Comparison of ENCODE assay signal across 10 cellular contexts in genomic region chr6:132764370-132764769, GRCh38. TPM values are rescaled to one million over a fixed set of nuclear protein-coding genes. Genes with fewer than 3 reads are reported as not detected.
DNase-seq lines count a peak whose midpoint lies in the region; ATAC-seq, FAIRE-seq and TF ChIP-seq lines count a peak whose summit lies in the region.
"Had no signal": no experiment of that assay in that cellular context is flagged by ENCODE, and none has a peak within 500 bp of the region (broad histone marks: within the 10 kb centered on the region; RNA-seq: fewer than 3 reads in every experiment).

No MANE protein-coding gene starts in this region.

- intact Hi-C loops in endothelial cell of umbilical vein (cut with micrococcal nuclease), result no loop called here

- no peaks in the 10 kb centered on the region for H3K4me1 ChIP-seq in endothelial cell of umbilical vein (ENCODE audit: control insufficient read depth, extremely low read depth, insufficient read depth, low read length)
- H3K4me1 ChIP-seq: Peyer's patch had no signal

- H3K4me3 ChIP-seq in endothelial cell of umbilical vein (replicated peaks in 1 of 3; ENCODE audit: insufficient read depth in 1 of 3, low read depth in 1 of 3, low read length in 3 of 3), result no peak overlapping the region
- H3K4me3 ChIP-seq: Peyer's patch had no signal

- H3K27me3 ChIP-seq in endothelial cell of umbilical vein (ENCODE audit: control insufficient read depth in 2 of 2, insufficient read depth in 2 of 2, low read length in 2 of 2), result peaks cover 0 to 3% of the 10 kb centered on the region in 2 experiments
- H3K27me3 ChIP-seq: Peyer's patch had no signal

- CTCF ChIA-PET in endothelial cell of umbilical vein (lab: Charles Lee), result interaction anchor here (1.1 to 3.7 kb wide), 2 partner anchors 34 to 94 kb away, joined by 3 to 19 read pairs; partner anchors contain the start of gene SLC18B1

- dilution Hi-C loops in endothelial cell of umbilical vein (cut with MboI; ENCODE audit: extremely low pct_ligation_motif_present, low sequenced_read_pairs), result no loop called here

- H3K9me1 ChIP-seq in endothelial cell of umbilical vein (replicated peaks; ENCODE audit: control insufficient read depth, extremely low read depth, insufficient read depth, low read length), result no peaks in the 10 kb centered on the region

- FAIRE-seq in endothelial cell of umbilical vein (lab: Jason Lieb, UNC), result no peak

- TF ChIP-seq POLR2A in endothelial cell of umbilical vein (IDR thresholded peaks at IDR 0.05; ENCODE audit: low read depth, low read length), result no peak

- H2AFZ ChIP-seq in endothelial cell of umbilical vein (ENCODE audit: low read depth, low read length), result no peak overlapping the region

- H3K27ac ChIP-seq in endothelial cell of umbilical vein (ENCODE audit: insufficient read depth, low read depth, low read length), result no peak overlapping the region

- H3K4me2 ChIP-seq in endothelial cell of umbilical vein (ENCODE audit: insufficient read depth, low read length), result no peak overlapping the region

- ATAC-seq in HG02759 (IDR thresholded peaks at IDR 0.05; ENCODE audit: unreplicated experiment), result no peak

- DNase-seq in Ammon's horn (ENCODE audit: low spot score), result peak; percentile 70
- peak; percentile 78 for DNase-seq in HS-5 (ENCODE audit: low read depth)
- peak; percentile 12 for DNase-seq in endothelial cell of umbilical vein (ENCODE audit: low read depth, low spot score)
- peak; percentile 58 for DNase-seq in mucosa of gallbladder (ENCODE audit: low spot score)
- no peak for DNase-seq in NCI-H146 (lab: John Stamatoyannopoulos, UW)
- no peak for DNase-seq in NCI-H1092 treated with DMSO at 0.1 percent for 48 hours (lab: John Stamatoyannopoulos, UW)
- no peak for DNase-seq in activated CD4-positive, alpha-beta T cell treated with anti-CD3 and anti-CD28 coated beads for 1 hour
- DNase-seq: Peyer's patch; stimulated activated naive CD4-positive, alpha-beta T cell had no signal

- no peak overlapping the region for H3K9ac ChIP-seq in endothelial cell of umbilical vein (replicated peaks; ENCODE audit: extremely low read depth, insufficient read depth, low read length)

- H3K36me3 ChIP-seq in endothelial cell of umbilical vein (ENCODE audit: control insufficient read depth in 2 of 2, extremely low read depth in 1 of 2, insufficient read depth in 2 of 2, low read length in 2 of 2), result no peaks in the 10 kb centered on the region
- H3K36me3 ChIP-seq: Peyer's patch had no signal

- no TSS peak for BruUV-seq in endothelial cell of umbilical vein (replicated peaks; lab: Mats Ljungman, UMichigan)

- no peak for TF ChIP-seq CTCF in endothelial cell of umbilical vein (IDR thresholded peaks at IDR 0.05; ENCODE audit: extremely low read depth in 1 of 2, insufficient read depth in 1 of 2, low read depth in 1 of 2, low read length in 2 of 2)

- H4K20me1 ChIP-seq in endothelial cell of umbilical vein (replicated peaks; ENCODE audit: control insufficient read depth, extremely low read depth, insufficient read depth, low read length), result no peaks in the 10 kb centered on the region

- POLR2A ChIA-PET in endothelial cell of umbilical vein (lab: Charles Lee), result no interaction called here

- H3K79me2 ChIP-seq in endothelial cell of umbilical vein (ENCODE audit: control insufficient read depth, insufficient read depth, low read length), result no peaks in the 10 kb centered on the region

- H3K9me3 ChIP-seq in endothelial cell of umbilical vein (replicated peaks; ENCODE audit: control insufficient read depth, insufficient read depth, low read length), result no peaks in the 10 kb centered on the region
- H3K9me3 ChIP-seq: Peyer's patch had no signal

TF ChIP-seq in endothelial cell of umbilical vein, 7 proteins besides CTCF, POLR2A, EP300 and RAD21:
- TF ChIP-seq JUN (IDR thresholded peaks at IDR 0.05; ENCODE audit: borderline replicate concordance, insufficient read depth, insufficient read length, low read depth) (no peak), FOS (IDR thresholded peaks at IDR 0.05; ENCODE audit: borderline replicate concordance, insufficient read depth, low read length) (no peak), EZH2 (IDR thresholded peaks at IDR 0.05; ENCODE audit: borderline replicate concordance, low read depth, low read length, severe bottlenecking) (no peak), MYC (IDR thresholded peaks at IDR 0.05; ENCODE audit: low read depth, low read length) (no peak), POLR2AphosphoS5 (IDR thresholded peaks at IDR 0.05; ENCODE audit: insufficient read depth, low read depth, low read length) (no peak), GATA2 (IDR thresholded peaks at IDR 0.05; ENCODE audit: insufficient read depth, insufficient read length, low read depth, low read length) (no peak), MAX (IDR thresholded peaks at IDR 0.05; ENCODE audit: insufficient read depth, insufficient read length) (no peak)

RNA-seq across cellular contexts. Expression of gene VNN2, which starts 6.7 kb away (rescaled TPM):
- not detected in 2 replicates for total RNA-seq in endothelial cell of umbilical vein
- polyA plus RNA-seq in endothelial cell of umbilical vein, result not detected in 2 replicates
- polyA plus RNA-seq in endothelial cell of umbilical vein (2011; cell fraction: cytosol; rRNA removed), result not detected in 2 replicates
- polyA plus RNA-seq in endothelial cell of umbilical vein (2011; cell fraction: nucleus; rRNA removed), result not detected in 2 replicates
- not detected in 2 replicates for polyA plus RNA-seq in endothelial cell of umbilical vein (2012)
- polyA minus RNA-seq in endothelial cell of umbilical vein, result not detected in 2 replicates
- not detected for polyA minus RNA-seq in endothelial cell of umbilical vein (2011; cell fraction: cytosol; rRNA and poly(A)+ RNA removed)
- polyA minus RNA-seq in endothelial cell of umbilical vein (2011; cell fraction: nucleus; rRNA and poly(A)+ RNA removed), result not detected in 2 replicates
- 3.4 TPM for total RNA-seq in mucosa of gallbladder

RNA-seq across cellular contexts. Expression of gene SLC18B1, which starts 34.1 kb away (rescaled TPM):
- total RNA-seq in endothelial cell of umbilical vein (8.4 and 8.5 TPM in 2 replicates), mucosa of gallbladder (13.3 TPM)
- polyA plus RNA-seq in endothelial cell of umbilical vein, result 6.7 and 9.2 TPM in 2 replicates
- 4.5 and 5.1 TPM in 2 replicates for polyA plus RNA-seq in endothelial cell of umbilical vein (2011; cell fraction: cytosol; rRNA removed)
- polyA plus RNA-seq in endothelial cell of umbilical vein (2011; cell fraction: nucleus; rRNA removed), result 12.9 and 16.1 TPM in 2 replicates
- polyA plus RNA-seq in endothelial cell of umbilical vein (2012), result 11.7 and 11.9 TPM in 2 replicates
- polyA minus RNA-seq in endothelial cell of umbilical vein, result 14.3 and 15.4 TPM in 2 replicates
- polyA minus RNA-seq in endothelial cell of umbilical vein (2011; cell fraction: cytosol; rRNA and poly(A)+ RNA removed), result 4.6 TPM
- polyA minus RNA-seq in endothelial cell of umbilical vein (2011; cell fraction: nucleus; rRNA and poly(A)+ RNA removed), result 5.8 TPM in 2 replicates

RNA-seq across cellular contexts. Expression of gene RPS12, which starts 50.0 kb away (rescaled TPM):
- total RNA-seq in endothelial cell of umbilical vein (1,044 and 1,088 TPM in 2 replicates), mucosa of gallbladder (638 TPM)
- 6,159 and 7,151 TPM in 2 replicates for polyA plus RNA-seq in endothelial cell of umbilical vein
- polyA plus RNA-seq in endothelial cell of umbilical vein (2011; cell fraction: cytosol; rRNA removed), result 5,529 and 5,871 TPM in 2 replicates
- 967 and 1,084 TPM in 2 replicates for polyA plus RNA-seq in endothelial cell of umbilical vein (2011; cell fraction: nucleus; rRNA removed)
- polyA plus RNA-seq in endothelial cell of umbilical vein (2012), result 2,556 and 2,756 TPM in 2 replicates
- 2,783 and 2,851 TPM in 2 replicates for polyA minus RNA-seq in endothelial cell of umbilical vein
- 798 TPM for polyA minus RNA-seq in endothelial cell of umbilical vein (2011; cell fraction: cytosol; rRNA and poly(A)+ RNA removed)
- polyA minus RNA-seq in endothelial cell of umbilical vein (2011; cell fraction: nucleus; rRNA and poly(A)+ RNA removed), result 153 and 193 TPM in 2 replicates

RNA-seq across cellular contexts. Expression of gene VNN1, which starts 50.5 kb away (rescaled TPM):
- total RNA-seq in endothelial cell of umbilical vein, result not detected in 2 replicates
- not detected in 2 replicates for polyA plus RNA-seq in endothelial cell of umbilical vein
- not detected in 2 replicates for polyA plus RNA-seq in endothelial cell of umbilical vein (2011; cell fraction: cytosol; rRNA removed)
- polyA plus RNA-seq in endothelial cell of umbilical vein (2011; cell fraction: nucleus; rRNA removed), result 0.05 TPM in 1 of 2 replicates, not detected in the other
- 0.12 and 0.33 TPM in 2 replicates for polyA plus RNA-seq in endothelial cell of umbilical vein (2012)
- not detected in 2 replicates for polyA minus RNA-seq in endothelial cell of umbilical vein
- polyA minus RNA-seq in endothelial cell of umbilical vein (2011; cell fraction: cytosol; rRNA and poly(A)+ RNA removed), result not detected
- polyA minus RNA-seq in endothelial cell of umbilical vein (2011; cell fraction: nucleus; rRNA and poly(A)+ RNA removed), result not detected in 2 replicates
- total RNA-seq in mucosa of gallbladder, result 62.1 TPM

Comparison
In these comparisons a context has a peak if more than half of its experiments do, and no peak if none do; other contexts are left out.
1. DNase-seq: peak in Ammon's horn (single experiment), HS-5 (single experiment), endothelial cell of umbilical vein (single experiment) and mucosa of gallbladder (single experiment); none in NCI-H146 (single experiment), NCI-H1092 treated with DMSO at 0.1 percent for 48 hours (single experiment) and activated CD4-positive, alpha-beta T cell treated with anti-CD3 and anti-CD28 coated beads for 1 hour (single experiment).